Comparison of ENCODE assay signal across 21 cellular contexts in genomic region chr15:71148048-71148447, GRCh38. TPM values are rescaled to one million over a fixed set of nuclear protein-coding genes. Genes with fewer than 3 reads are reported as not detected.
DNase-seq lines count a peak whose midpoint lies in the region; ATAC-seq and TF ChIP-seq lines count a peak whose summit lies in the region.
"Had no signal": no experiment of that assay in that cellular context is flagged by ENCODE, and none has a peak within 500 bp of the region (broad histone marks: within the 10 kb centered on the region; RNA-seq: fewer than 3 reads in every experiment).

No MANE protein-coding gene starts in this region.

- H3K27me3 ChIP-seq in RWPE2 (ENCODE audit: insufficient read depth, poor library complexity, severe bottlenecking) (no peaks in the 10 kb centered on the region), cardiac muscle cell (no peaks in the 10 kb centered on the region), right cardiac atrium (ENCODE audit: control insufficient read depth, insufficient read depth) (no peaks in the 10 kb centered on the region), psoas muscle (ENCODE audit: insufficient read depth in 3 of 3, low read length in 2 of 3) (no peaks in the 10 kb centered on the region)

- H3K4me3 ChIP-seq in RWPE2 (ENCODE audit: severe bottlenecking) (no peak overlapping the region), cardiac muscle cell (no peak overlapping the region), right cardiac atrium (ENCODE audit: low read length) (no peak overlapping the region), psoas muscle (no peak overlapping the region)
- H3K4me3 ChIP-seq: GM12878, PC-9 had no signal

- H3K4me1 ChIP-seq in RWPE2 (ENCODE audit: insufficient read depth, poor library complexity, severe bottlenecking) (peaks cover 18% of the 10 kb centered on the region), cardiac muscle cell (ENCODE audit: low read depth) (peaks cover 10% of the 10 kb centered on the region), right cardiac atrium (ENCODE audit: control insufficient read depth, insufficient read depth, low read length) (peaks cover 6% of the 10 kb centered on the region), psoas muscle (peaks cover 40% of the 10 kb centered on the region)
- H3K4me1 ChIP-seq: Caco-2 had no signal

- H3K9me3 ChIP-seq in RWPE2 (ENCODE audit: severe bottlenecking) (no peaks in the 10 kb centered on the region), cardiac muscle cell (ENCODE audit: low read depth) (no peaks in the 10 kb centered on the region), right cardiac atrium (ENCODE audit: control insufficient read depth, low read length) (no peaks in the 10 kb centered on the region), psoas muscle (no peaks in the 10 kb centered on the region)
- H3K9me3 ChIP-seq: Caco-2 had no signal

- peaks cover 60% of the 10 kb centered on the region for H3K36me3 ChIP-seq in RWPE2 (ENCODE audit: low read depth)
- no peaks in the 10 kb centered on the region for H3K36me3 ChIP-seq in cardiac muscle cell
- H3K36me3 ChIP-seq in psoas muscle (ENCODE audit: insufficient read depth in 1 of 2, low read depth in 1 of 2) = no peaks in the 10 kb centered on the region

- 51% methylated on average over 6 of the region's 6 CpGs for WGBS in right cardiac atrium
- WGBS in psoas muscle, 3 donors = 36 to 57% (median 42%) methylated on average over 6 of the region's 6 CpGs

- DNase-seq in RWPE2 (ENCODE audit: low spot score) (no peak), cardiac muscle cell (ENCODE audit: low read depth in 1 of 2, low spot score in 1 of 2) (peak in 1 of 2 donors; percentile 25), right cardiac atrium (no peak), psoas muscle (no peak), T-helper 9 cell (no peak), NOMO-1 (lab: John Stamatoyannopoulos, UW; ENCODE audit: unreplicated experiment in 2 of 2) (no peak), posterior vena cava (ENCODE audit: low spot score) (no peak)
- DNase-seq: Caco-2; CD4-positive, alpha-beta T cell; DMS 273 treated with DMSO at 0.1 percent for 48 hours; DND-41; KBM-7; NCI-H1092; NCI-H1436; NCI-H187 treated with DMSO at 0.1 percent for 48 hours; NCI-H2107; NCI-H446 treated with DMSO at 0.1 percent for 48 hours; NCI-H526 treated with DMSO at 0.1 percent for 48 hours; PC-9; RPMI8226 had no signal

- no peak for ATAC-seq in RWPE2 (ENCODE audit: low read depth)
- peak; percentile 53 to 67 for ATAC-seq in right cardiac atrium
- ATAC-seq in psoas muscle = peak in 2 of 4 donors; percentile 64 to 68
- ATAC-seq: GM12878 had no signal

- H3K27ac ChIP-seq in RWPE2 (ENCODE audit: poor library complexity, severe bottlenecking) = peak overlapping the region; percentile 11
- peak overlapping the region; percentile 33 for H3K27ac ChIP-seq in cardiac muscle cell
- peak overlapping the region; percentile 68 for H3K27ac ChIP-seq in right cardiac atrium (ENCODE audit: low read length)
- peak overlapping the region; percentile 46 for H3K27ac ChIP-seq in psoas muscle
- H3K27ac ChIP-seq: PC-9 had no signal

- no peak for TF ChIP-seq CTCF in RWPE2 (IDR thresholded peaks at IDR 0.05; ENCODE audit: poor library complexity, severe bottlenecking)
- no peak for TF ChIP-seq CTCF in cardiac muscle cell (IDR thresholded peaks at IDR 0.05; ENCODE audit: low read depth, low read length)
- TF ChIP-seq CTCF in psoas muscle (IDR thresholded peaks at IDR 0.05) = no peak

- intact Hi-C loops in right cardiac atrium (cut with DNase I) = no loop called here
- intact Hi-C loops in psoas muscle (cut with DNase I) = no loop called here
- intact Hi-C loops in posterior vena cava (cut with DNase I) = loop anchor here in 1 of 2 donors (5.0 kb wide), 1 partner anchor 1616 kb away; no protein-coding TSS in a partner anchor

RNA-seq across cellular contexts. Expression of gene THSD4, which starts 32.8 kb away (rescaled TPM):
- total RNA-seq in cardiac muscle cell (6.2 and 25.5 TPM in 2 replicates), right cardiac atrium (10 to 100 TPM; 63.6 to 93.8 (median 73.8) TPM), psoas muscle (1 to 10 TPM; 1.8 to 3.1 (median 2.5) TPM), posterior vena cava (10 to 100 TPM; 16.3 to 18.8 TPM)
- polyA plus RNA-seq in cardiac muscle cell (5.1 and 6.2 TPM in 2 replicates), right cardiac atrium (40.5 TPM), psoas muscle (1 to 10 TPM in 1 of 3 donors, under 1 TPM in 2; 0.21 to 1.3 (median 0.39) TPM)
- total RNA-seq: CD4-positive, alpha-beta T cell had no signal

Comparison
In these comparisons a context has a peak if more than half of its experiments do, and no peak if none do; other contexts are left out.
1. H3K27ac ChIP-seq: peak in every context shown above with its lines; median percentile 68 in right cardiac atrium; 46 in psoas muscle; 33 in cardiac muscle cell; 11 in RWPE2.